Comparison of ENCODE assay signal across 30 cellular contexts in genomic region chr4:28464823-28465222, GRCh38.
"Had no signal": no experiment of that assay in that cellular context is flagged by ENCODE, and none has a peak within 500 bp of the region (broad histone marks: within the 10 kb centered on the region; RNA-seq: fewer than 3 reads in every experiment).

No MANE protein-coding gene starts in this region.

- H3K9me3 ChIP-seq: esophagus squamous epithelium had no signal

- FAIRE-seq: bronchial epithelial cell, endothelial cell of umbilical vein had no signal

- H3K27ac ChIP-seq: brain microvascular endothelial cell, epithelial cell of prostate, esophagus squamous epithelium, VCaP had no signal

- H3K36me3 ChIP-seq: brain microvascular endothelial cell, esophagus squamous epithelium had no signal

- DNase-seq: activated B cell treated with CpG ODN at 0.5 μM for 24 hours; activated CD4-positive, alpha-beta T cell treated with anti-CD3 and anti-CD28 coated beads for 48 hours; activated CD4-positive, alpha-beta T cell treated with anti-CD3 and anti-CD28 coated beads, Interleukin-2, amount 50 U/mL, for 1 hour; activated CD4-positive, alpha-beta T cell treated with anti-CD3 and anti-CD28 coated beads, Interleukin-2, amount 50 U/mL, for 48 hours; activated CD8-positive, alpha-beta memory T cell treated with anti-CD3 and anti-CD28 coated beads for 24 hours; activated CD8-positive, alpha-beta T cell treated with anti-CD3 and anti-CD28 coated beads for 36 hours; activated effector memory CD4-positive, alpha-beta T cell treated with Interleukin-2 at 50 U/mL for 16 hours; activated gamma-delta T cell treated with Interleukin-2 at 50 U/mL for 16 hours; activated naive CD4-positive, alpha-beta T cell treated with anti-CD3 and anti-CD28 coated beads, Interleukin-2, amount 50 U/mL, for 16 hours; activated naive CD4-positive, alpha-beta T cell treated with Interleukin-2 at 50 U/mL for 16 hours; activated T-cell treated with anti-CD3 and anti-CD28 coated beads, Interleukin-2, amount 50 U/mL, for 4 hours; amniotic stem cell; anterior cingulate cortex; brain microvascular endothelial cell; cortex of kidney; dermis blood vessel endothelial cell; effector CD4-positive, alpha-beta T cell; effector memory CD8-positive, alpha-beta T cell; esophagus squamous epithelium; foreskin melanocyte; head of caudate nucleus; T-helper 1 cell; T-helper 17 cell; T1000 had no signal

- H3K27me3 ChIP-seq: brain microvascular endothelial cell, esophagus squamous epithelium had no signal

- H3K4me3 ChIP-seq: esophagus squamous epithelium had no signal

- H3K4me1 ChIP-seq: esophagus squamous epithelium had no signal

- ATAC-seq: activated CD4-positive, CD25-positive, alpha-beta regulatory T cell treated with anti-CD3 and anti-CD28 coated beads, Interleukin-2, amount 50 U/mL, for 24 hours; activated CD8-positive, alpha-beta T cell treated with anti-CD3 and anti-CD28 coated beads for 36 hours; activated T-cell treated with anti-CD3 and anti-CD28 coated beads, Interleukin-2, amount 50 U/mL, for 4 hours; activated T-helper 17 cell treated with anti-CD3 and anti-CD28 coated beads, Interleukin-2, amount 50 U/mL, for 72 hours; effector memory CD8-positive, alpha-beta T cell; T-helper 17 cell had no signal
